Comparison of ENCODE assay signal across 26 cellular contexts in the genomic region with DNA sequence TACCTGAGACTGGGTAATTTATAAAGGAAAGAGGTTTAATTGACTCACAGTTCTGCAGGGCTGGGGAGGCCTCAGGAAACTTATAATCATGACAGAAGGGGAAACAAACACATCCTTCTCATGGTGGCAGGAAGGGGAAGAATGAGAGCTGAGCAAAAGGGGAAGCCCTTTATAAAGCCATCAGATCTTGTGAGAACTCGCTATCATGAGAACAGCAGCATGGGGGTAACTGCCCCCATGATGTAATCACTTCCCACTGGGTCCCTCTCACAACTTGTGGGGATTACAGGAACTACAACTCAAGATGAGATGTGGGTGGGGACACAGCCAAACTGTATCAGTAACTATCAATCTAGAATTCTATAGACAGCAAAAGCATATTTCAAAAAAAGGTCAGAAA.
"Had no signal": no experiment of that assay in that cellular context is flagged by ENCODE, and none has a peak within 500 bp of the region (broad histone marks: within the 10 kb centered on the region; RNA-seq: fewer than 3 reads in every experiment).

No MANE protein-coding gene starts in this region.

- H3K4me1 Mint-ChIP-seq: activated CD4-positive, alpha-beta T cell treated with anti-CD3 and anti-CD28 coated beads, Interleukin-2, amount 10 ng/mL, durations not matched to agents 24 days and 14 days; activated CD8-positive, alpha-beta memory T cell treated with anti-CD3 and anti-CD28 coated beads, Interleukin-2, amount 10 ng/mL, durations not matched to agents 7 days and 5 days; activated naive CD4-positive, alpha-beta T cell treated with anti-CD3 and anti-CD28 coated beads, Interleukin-2, amount 50 U/mL, for 24 hours; T-helper 17 cell had no signal

- ATAC-seq: activated CD8-positive, alpha-beta memory T cell treated with anti-CD3 and anti-CD28 coated beads, Interleukin-2, amount 10 ng/mL, durations not matched to agents 7 days and 5 days; activated naive CD8-positive, alpha-beta T cell treated with anti-CD3 and anti-CD28 coated beads, Interleukin-2, amount 50 U/mL, for 24 hours; body of pancreas; T-helper 17 cell had no signal

- DNase-seq: activated CD4-positive, alpha-beta T cell treated with anti-CD3 and anti-CD28 coated beads, Interleukin-2, amount 10 ng/mL, durations not matched to agents 24 days and 14 days; activated CD4-positive, alpha-beta T cell treated with anti-CD3 and anti-CD28 coated beads, Interleukin-2, amount 50 U/mL, for 48 hours; activated CD4-positive, CD25-positive, alpha-beta regulatory T cell treated with anti-CD3 and anti-CD28 coated beads, Interleukin-2, amount 50 U/mL, for 72 hours; activated CD8-positive, alpha-beta memory T cell treated with anti-CD3 and anti-CD28 coated beads, Interleukin-2, amount 10 ng/mL, durations not matched to agents 7 days and 5 days; activated effector memory CD4-positive, alpha-beta T cell treated with Interleukin-2 at 50 U/mL for 16 hours; activated naive CD4-positive, alpha-beta T cell; activated naive CD8-positive, alpha-beta T cell treated with anti-CD3 and anti-CD28 coated beads, Interleukin-2, amount 50 U/mL, for 24 hours; activated T-cell treated with anti-CD3 and anti-CD28 coated beads, Interleukin-2, amount 50 U/mL, for 24 hours; amniotic stem cell; body of pancreas; central memory CD4-positive, alpha-beta T cell; NCI-H1092 treated with DMSO at 0.1 percent for 48 hours; NCI-H1417 treated with DMSO at 0.1 percent for 48 hours; NCI-H1694; NCI-H2029; NCI-H2107; NCI-H2171 treated with DMSO at 0.1 percent for 48 hours; NCI-H345; NCI-H510A; NCI-H526 treated with DMSO at 0.1 percent for 48 hours; NCI-H82; SIG-M5; T-helper 17 cell; T-helper 9 cell had no signal

- H3K4me3 Mint-ChIP-seq: activated CD4-positive, alpha-beta T cell treated with anti-CD3 and anti-CD28 coated beads, Interleukin-2, amount 10 ng/mL, durations not matched to agents 24 days and 14 days; activated CD8-positive, alpha-beta memory T cell treated with anti-CD3 and anti-CD28 coated beads, Interleukin-2, amount 10 ng/mL, durations not matched to agents 7 days and 5 days; activated naive CD4-positive, alpha-beta T cell treated with anti-CD3 and anti-CD28 coated beads, Interleukin-2, amount 50 U/mL, for 24 hours; activated naive CD8-positive, alpha-beta T cell treated with anti-CD3 and anti-CD28 coated beads, Interleukin-2, amount 50 U/mL, for 24 hours; activated T-cell treated with anti-CD3 and anti-CD28 coated beads, Interleukin-2, amount 50 U/mL, for 24 hours; activated T-helper 1 cell treated with anti-CD3 and anti-CD28 coated beads, Interleukin-12 subunit alpha, Interleukin-12 subunit beta, Interleukin-2, Interleukin-4 antibody, amounts not matched to agents 30 ng/mL and 10 ng/mL and 1 ng/mL, durations not matched to agents 14 hours and 24 hours and 36 hours; T-helper 17 cell had no signal

- H3K27ac Mint-ChIP-seq: activated CD4-positive, alpha-beta T cell treated with anti-CD3 and anti-CD28 coated beads, Interleukin-2, amount 10 ng/mL, durations not matched to agents 24 days and 14 days; activated CD8-positive, alpha-beta memory T cell treated with anti-CD3 and anti-CD28 coated beads, Interleukin-2, amount 10 ng/mL, durations not matched to agents 7 days and 5 days; activated naive CD4-positive, alpha-beta T cell treated with anti-CD3 and anti-CD28 coated beads, Interleukin-2, amount 50 U/mL, for 24 hours; activated naive CD8-positive, alpha-beta T cell treated with anti-CD3 and anti-CD28 coated beads, Interleukin-2, amount 50 U/mL, for 24 hours; activated T-cell treated with anti-CD3 and anti-CD28 coated beads, Interleukin-2, amount 50 U/mL, for 24 hours; activated T-helper 1 cell treated with anti-CD3 and anti-CD28 coated beads, Interleukin-12 subunit alpha, Interleukin-12 subunit beta, Interleukin-2, Interleukin-4 antibody, amounts not matched to agents 30 ng/mL and 10 ng/mL and 1 ng/mL, durations not matched to agents 14 hours and 24 hours and 36 hours; T-helper 17 cell had no signal

- H3K36me3 Mint-ChIP-seq: activated CD8-positive, alpha-beta memory T cell treated with anti-CD3 and anti-CD28 coated beads, Interleukin-2, amount 10 ng/mL, durations not matched to agents 7 days and 5 days had no signal

- H3K27me3 Mint-ChIP-seq: activated CD4-positive, alpha-beta T cell treated with anti-CD3 and anti-CD28 coated beads, Interleukin-2, amount 10 ng/mL, durations not matched to agents 24 days and 14 days; activated CD8-positive, alpha-beta memory T cell treated with anti-CD3 and anti-CD28 coated beads, Interleukin-2, amount 10 ng/mL, durations not matched to agents 7 days and 5 days; activated naive CD8-positive, alpha-beta T cell treated with anti-CD3 and anti-CD28 coated beads, Interleukin-2, amount 50 U/mL, for 24 hours had no signal
